8 cellular contexts compared by ENCODE assay signal in the genomic region with DNA sequence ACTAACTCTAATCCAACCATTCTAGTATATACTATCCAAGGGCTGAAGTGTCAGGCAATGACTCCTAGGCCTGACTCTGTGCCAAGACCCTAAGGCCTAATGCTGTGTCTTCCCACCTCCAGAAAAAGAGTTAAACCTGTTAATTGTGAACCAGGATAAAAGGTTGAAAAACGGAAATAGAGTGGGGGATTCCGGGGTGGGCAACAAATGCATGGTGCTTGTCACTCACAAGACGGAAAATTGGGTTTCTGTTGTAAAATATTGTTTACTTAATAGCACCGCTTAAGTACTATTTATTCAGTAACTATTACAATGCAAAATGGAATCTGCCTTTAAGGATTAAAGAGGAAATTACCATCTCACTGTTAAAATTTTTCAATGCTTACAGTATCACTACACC. TPM values are rescaled to one million over a fixed set of nuclear protein-coding genes. Genes with fewer than 3 reads are reported as not detected.
DNase-seq lines count a peak whose midpoint lies in the region; TF ChIP-seq lines count a peak whose summit lies in the region.

No MANE protein-coding gene starts in this region.

- H3K36me3 Mint-ChIP-seq in activated naive CD4-positive, alpha-beta T cell treated with anti-CD3 and anti-CD28 coated beads for 36 hours (ENCODE audit: low read depth): peaks cover 59% of the 10 kb centered on the region

- no peak for TF ChIP-seq POLR2A in erythroblast (IDR thresholded peaks at IDR 0.05; ENCODE audit: low read length)

- H3K9me3 ChIP-seq in SK-N-MC (ENCODE audit: low read depth, low read length): no peaks in the 10 kb centered on the region
- no peaks in the 10 kb centered on the region for H3K9me3 ChIP-seq in tibial artery

- H3K36me3 ChIP-seq in SK-N-MC (ENCODE audit: insufficient read depth, low read length) (no peaks in the 10 kb centered on the region), tibial artery (no peaks in the 10 kb centered on the region)

- intact Hi-C loops in activated naive CD4-positive, alpha-beta T cell treated with anti-CD3 and anti-CD28 coated beads for 36 hours (cut with micrococcal nuclease): loop anchor here (1.0 kb wide), 2 partner anchors 8 to 52 kb away; no protein-coding TSS in a partner anchor
- intact Hi-C loops in tibial artery (cut with DNase I; ENCODE audit: low total_unique reads): no loop called here
- intact Hi-C loops in head of caudate nucleus (cut with DNase I): no loop called here

- peak overlapping the region; percentile 22; the same call in 1 of the 2 replicates for H3K27ac ChIP-seq in SK-N-MC
- no peak overlapping the region for H3K27ac ChIP-seq in tibial artery

- H3K9ac ChIP-seq in SK-N-MC (ENCODE audit: insufficient read length): peak overlapping the region; percentile 52

- peak overlapping the region; percentile 93 for H3K4me3 Mint-ChIP-seq in activated naive CD4-positive, alpha-beta T cell treated with anti-CD3 and anti-CD28 coated beads for 36 hours

- TF ChIP-seq CTCF in fibroblast of the aortic adventitia (IDR thresholded peaks at IDR 0.05; ENCODE audit: insufficient read depth, low read length) (no peak), tibial artery (IDR thresholded peaks at IDR 0.05) (no peak)

- no peaks in the 10 kb centered on the region for H3K27me3 ChIP-seq in tibial artery

- H3K9me3 Mint-ChIP-seq in activated naive CD4-positive, alpha-beta T cell treated with anti-CD3 and anti-CD28 coated beads for 36 hours: no peaks in the 10 kb centered on the region

- H3K4me3 ChIP-seq in SK-N-MC (peak overlapping the region; percentile 96), fibroblast of the aortic adventitia (ENCODE audit: low read depth, low read length) (peak overlapping the region; percentile 53), tibial artery (peak overlapping the region; percentile 81 to 98)

- peak overlapping the region; percentile 92 for H3K27ac Mint-ChIP-seq in activated naive CD4-positive, alpha-beta T cell treated with anti-CD3 and anti-CD28 coated beads for 36 hours

- H3K4me1 ChIP-seq in tibial artery: peaks cover 0 to 24% (median 4%) of the 10 kb centered on the region in 4 donors

- no peaks in the 10 kb centered on the region for H3K27me3 Mint-ChIP-seq in activated naive CD4-positive, alpha-beta T cell treated with anti-CD3 and anti-CD28 coated beads for 36 hours (ENCODE audit: low read depth)

- peaks cover 29% of the 10 kb centered on the region for H3K4me1 Mint-ChIP-seq in activated naive CD4-positive, alpha-beta T cell treated with anti-CD3 and anti-CD28 coated beads for 36 hours (ENCODE audit: low read depth)

- no peak for DNase-seq in activated naive CD4-positive, alpha-beta T cell treated with anti-CD3 and anti-CD28 coated beads for 36 hours
- no peak for DNase-seq in activated naive CD4-positive, alpha-beta T cell treated with anti-CD3 and anti-CD28 coated beads, Interleukin-2, amount 50 U/mL, for 16 hours
- DNase-seq in SK-N-MC (ENCODE audit: low read depth, low spot score) (no peak), fibroblast of the aortic adventitia (ENCODE audit: low read depth) (peak; percentile 51), tibial artery (no peak), head of caudate nucleus (no peak), middle frontal gyrus (ENCODE audit: extremely low spot score, low spot score) (no peak), erythroblast (lab: John Stamatoyannopoulos, UW) (no peak)

- CTCF ChIA-PET in activated naive CD4-positive, alpha-beta T cell treated with anti-CD3 and anti-CD28 coated beads for 36 hours (lab: Charles Lee): interaction anchor here (1.0 to 2.8 kb wide), 3 partner anchors 10 to 108 kb away, joined by 5 to 10 read pairs (median 7); no protein-coding TSS in a partner anchor

RNA-seq across cellular contexts. Expression of gene STK17B, which starts 3.2 kb away (rescaled TPM):
- 100 to 1,000 TPM; 141 to 143 TPM for total RNA-seq in activated naive CD4-positive, alpha-beta T cell treated with anti-CD3 and anti-CD28 coated beads for 36 hours
- 50.5 and 114 TPM in 2 replicates for total RNA-seq in fibroblast of the aortic adventitia (ENCODE audit: low replicate concordance)
